Comparison of ENCODE assay signal across 24 cellular contexts in the genomic region with DNA sequence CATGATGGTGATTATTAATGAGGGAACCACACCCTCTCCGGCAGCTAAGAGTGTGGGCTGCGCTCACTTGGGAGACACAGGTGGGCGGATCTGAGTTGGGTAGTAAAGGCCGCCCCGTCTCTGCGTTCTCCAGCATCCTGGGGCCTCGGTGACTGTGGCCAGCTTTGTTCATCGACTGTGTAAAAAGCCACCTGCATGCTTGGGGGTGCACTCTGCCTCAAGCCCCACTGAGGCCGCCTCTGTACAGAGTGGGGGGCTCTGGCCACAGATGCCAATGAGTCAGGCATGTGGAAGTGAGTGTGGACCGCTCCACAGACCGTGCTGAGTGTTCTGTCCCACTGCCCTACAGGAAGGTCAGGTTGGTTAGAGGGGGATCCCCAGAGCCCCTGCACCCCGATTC.
DNase-seq lines count a peak whose midpoint lies in the region; ATAC-seq, FAIRE-seq and TF ChIP-seq lines count a peak whose summit lies in the region.
"Had no signal": no experiment of that assay in that cellular context is flagged by ENCODE, and none has a peak within 500 bp of the region (broad histone marks: within the 10 kb centered on the region; RNA-seq: fewer than 3 reads in every experiment).

No MANE protein-coding gene starts in this region.

- CTCF ChIA-PET in HepG2 (lab: Yijun Ruan, JAX; ENCODE audit: low intra/inter-chr PET ratio, low total read pairs): no interaction called here
- CTCF ChIA-PET in Calu3 (lab: Charles Lee): no interaction called here

- H3K36me3 Mint-ChIP-seq in Calu3 (ENCODE audit: insufficient read depth, unreplicated experiment): peaks cover 6% of the 10 kb centered on the region
- H3K36me3 Mint-ChIP-seq: CD8-positive, alpha-beta T cell had no signal

- no peak for DNase-seq in HepG2 (ENCODE audit: low spot score)
- no peak for DNase-seq in right lobe of liver
- DNase-seq in neuronal stem cell (ENCODE audit: low spot score): no peak
- DNase-seq in Calu3: no peak
- DNase-seq in heart right ventricle: no peak
- DNase-seq: AML-193; Caco-2; CD4-positive, alpha-beta T cell; CD8-positive, alpha-beta T cell; DMS 273 treated with DMSO at 0.1 percent for 48 hours; DMS153; DMS53; DMS79; DND-41; EL; GDM1 had no signal

- no peak overlapping the region for H3K4ac ChIP-seq in neuronal stem cell (ENCODE audit: low read length)

- ATAC-seq in HepG2 (no peak), right lobe of liver (no peak), heart right ventricle (no peak)
- ATAC-seq: A549; CD8-positive, alpha-beta T cell; GM12878 had no signal

- no peak overlapping the region for H4K8ac ChIP-seq in neuronal stem cell (ENCODE audit: low read depth, low read length)

- no peak overlapping the region for H2BK12ac ChIP-seq in neuronal stem cell (ENCODE audit: low read length)

- no peaks in the 10 kb centered on the region for H3K27me3 ChIP-seq in HepG2 (ENCODE audit: control insufficient read depth in 1 of 2, insufficient read depth in 2 of 2, low read length in 2 of 2)
- H3K27me3 ChIP-seq in right lobe of liver: no peaks in the 10 kb centered on the region
- H3K27me3 ChIP-seq in neuronal stem cell (ENCODE audit: control insufficient read depth in 3 of 3, insufficient read depth in 3 of 3, low read depth in 1 of 3, low read length in 3 of 3): peaks cover 0 to 14% (median 0%) of the 10 kb centered on the region in 3 experiments
- peaks cover 0 to 62% (median 34%) of the 10 kb centered on the region in 7 donors for H3K27me3 ChIP-seq in heart right ventricle
- H3K27me3 ChIP-seq: BLaER1 treated with 17β-estradiol and CSF1 and Interleukin-3, amounts not matched to agents 10 nM and 100 nM had no signal

- no peak for TF ChIP-seq RAD21 in HepG2 (CRISPR knock-in tag; IDR thresholded peaks at IDR 0.05)

- no peak overlapping the region for H3K4me3 Mint-ChIP-seq in Calu3 (ENCODE audit: low read depth, unreplicated experiment)
- H3K4me3 Mint-ChIP-seq: B cell; CD4-positive, alpha-beta T cell; CD8-positive, alpha-beta T cell had no signal

- no peak overlapping the region for H3K14ac ChIP-seq in neuronal stem cell (ENCODE audit: low read length)

- H3K4me2 ChIP-seq in HepG2 (ENCODE audit: low read depth, low read length) (no peak overlapping the region), neuronal stem cell (ENCODE audit: insufficient read depth, low read length, poor library complexity, severe bottlenecking) (no peak overlapping the region)
- H3K4me2 ChIP-seq: A549; BLaER1 treated with 17β-estradiol and CSF1 and Interleukin-3, amounts not matched to agents 10 nM and 100 nM had no signal

- peak overlapping the region; percentile 80 for H3K18ac ChIP-seq in neuronal stem cell (ENCODE audit: low read length)

- 97% methylated on average over 6 of the region's 12 CpGs for WGBS in HepG2 (ENCODE audit: low lambda C conversion rate)
- WGBS in right lobe of liver (ENCODE audit: insufficient coverage, low coverage, low lambda C conversion rate, missing lambda C conversion rate): 100% methylated on average over 1 of the region's 12 CpGs
- no CpG with 5 or more reads among the region's 12 CpGs for WGBS in neuronal stem cell (ENCODE audit: extremely low coverage in 2 of 2, insufficient read length in 2 of 2, insufficient replicate concordance in 1 of 2), 2 donors
- 83 to 88% methylated on average over 12 of the region's 12 CpGs for WGBS in heart right ventricle, 2 donors

- no peak overlapping the region for H2BK15ac ChIP-seq in neuronal stem cell (ENCODE audit: low read length)

- TF ChIP-seq EP300 in HepG2 (IDR thresholded peaks at IDR 0.05; ENCODE audit: low read depth in 2 of 2, low read length in 2 of 2) (no peak), HepG2 (CRISPR knock-in tag; IDR thresholded peaks at IDR 0.05; ENCODE audit: borderline replicate concordance) (no peak)

- BruUV-seq in HepG2 (replicated peaks; lab: Mats Ljungman, UMichigan): no TSS peak
- no TSS peak for BruUV-seq in Calu3 (replicated peaks; lab: Mats Ljungman, UMichigan)

- no peak overlapping the region for H3K9ac ChIP-seq in HepG2 (ENCODE audit: insufficient read depth, low read depth, low read length)
- H3K9ac ChIP-seq in neuronal stem cell (ENCODE audit: low read depth, low read length, poor library complexity): peak overlapping the region; percentile 21
- H3K9ac ChIP-seq: BLaER1 treated with 17β-estradiol and CSF1 and Interleukin-3, amounts not matched to agents 10 nM and 100 nM had no signal

- peak overlapping the region; percentile 37 for H2AK5ac ChIP-seq in neuronal stem cell (ENCODE audit: low read depth, low read length)

- H3K27ac ChIP-seq in HepG2 (ENCODE audit: extremely low read length, insufficient read depth, low read length): no peak overlapping the region
- H3K27ac ChIP-seq in right lobe of liver: no peak overlapping the region
- H3K27ac ChIP-seq in neuronal stem cell (replicated peaks; ENCODE audit: low read length): no peak overlapping the region
- H3K27ac ChIP-seq in heart right ventricle: no peak overlapping the region
- H3K27ac ChIP-seq: 22Rv1; A549; BLaER1 treated with 17β-estradiol and CSF1 and Interleukin-3, amounts not matched to agents 10 nM and 100 nM; C4-2B had no signal

- no peak overlapping the region for H3K27ac Mint-ChIP-seq in Calu3 (ENCODE audit: unreplicated experiment)
- H3K27ac Mint-ChIP-seq: B cell; CD4-positive, alpha-beta T cell; CD8-positive, alpha-beta T cell had no signal

- H3K79me1 ChIP-seq in neuronal stem cell (ENCODE audit: low read depth, low read length): no peaks in the 10 kb centered on the region

- TF ChIP-seq CTCF in HepG2 (CRISPR knock-in tag; IDR thresholded peaks at IDR 0.05): no peak
- TF ChIP-seq CTCF in right lobe of liver (IDR thresholded peaks at IDR 0.05): no peak
- TF ChIP-seq CTCF in Calu3 (IDR thresholded peaks at IDR 0.05; ENCODE audit: unreplicated experiment): no peak
- no peak for TF ChIP-seq CTCF in heart right ventricle (IDR thresholded peaks at IDR 0.05)

- H2AFZ ChIP-seq in HepG2 (ENCODE audit: low read length) (no peak overlapping the region), neuronal stem cell (ENCODE audit: low read length) (no peak overlapping the region)

- TF ChIP-seq POLR2A in HepG2 (IDR thresholded peaks at IDR 0.05; ENCODE audit: insufficient read depth in 1 of 2, low read depth in 2 of 2, low read length in 2 of 2): no peak
- TF ChIP-seq POLR2A in right lobe of liver (IDR thresholded peaks at IDR 0.05): no peak

- H3K79me2 ChIP-seq in HepG2 (ENCODE audit: insufficient read depth, low read length): no peaks in the 10 kb centered on the region

- H4K91ac ChIP-seq in neuronal stem cell (ENCODE audit: low read depth, low read length, poor library complexity): no peak overlapping the region

- H3K9me3 ChIP-seq in HepG2 (ENCODE audit: low read length) (no peaks in the 10 kb centered on the region), right lobe of liver (no peaks in the 10 kb centered on the region), neuronal stem cell (replicated peaks in 1 of 2; ENCODE audit: control insufficient read depth in 2 of 2, insufficient read depth in 1 of 2, low read depth in 1 of 2, low read length in 2 of 2) (no peaks in the 10 kb centered on the region), heart right ventricle (no peaks in the 10 kb centered on the region)
- H3K9me3 ChIP-seq: A549; BLaER1 treated with 17β-estradiol and CSF1 and Interleukin-3, amounts not matched to agents 10 nM and 100 nM; Caco-2 had no signal

- no peak overlapping the region for H3K23ac ChIP-seq in neuronal stem cell (ENCODE audit: low read depth, low read length, poor library complexity)

- H3K4me1 Mint-ChIP-seq in Calu3 (ENCODE audit: low read depth, unreplicated experiment): no peaks in the 10 kb centered on the region
- H3K4me1 Mint-ChIP-seq: B cell had no signal

- peak overlapping the region; percentile 75 for H2BK5ac ChIP-seq in neuronal stem cell (ENCODE audit: low read length)

- in situ Hi-C loops in HepG2 (cut with HindIII; ENCODE audit: extremely low pct_ligation_motif_present, low pct_unique_long_range_greater_than_20kb): no loop called here

- no peak for FAIRE-seq in HepG2 (lab: Jason Lieb, UNC)
- FAIRE-seq: A549, GM12878, GM12892, GM18507 had no signal

- POLR2A ChIA-PET in HepG2 (lab: Yijun Ruan, JAX): no interaction called here

- H3K36me3 ChIP-seq in HepG2 (replicated peaks in 1 of 2; ENCODE audit: control insufficient read depth in 1 of 2, insufficient read depth in 2 of 2, low read length in 2 of 2): peaks cover 7 to 42% of the 10 kb centered on the region in 2 experiments; a peak in 4 of 5 replicates
- H3K36me3 ChIP-seq in right lobe of liver: no peaks in the 10 kb centered on the region
- H3K36me3 ChIP-seq in neuronal stem cell (replicated peaks in 1 of 2; ENCODE audit: control insufficient read depth in 2 of 2, insufficient read depth in 2 of 2, low read length in 2 of 2): no peaks in the 10 kb centered on the region
- no peaks in the 10 kb centered on the region for H3K36me3 ChIP-seq in heart right ventricle
- H3K36me3 ChIP-seq: BLaER1 treated with 17β-estradiol and CSF1 and Interleukin-3, amounts not matched to agents 10 nM and 100 nM had no signal

- H3K4me3 ChIP-seq in HepG2 (replicated peaks in 1 of 3; ENCODE audit: insufficient read depth in 1 of 3, low read depth in 2 of 3, low read length in 3 of 3): no peak overlapping the region
- H3K4me3 ChIP-seq in right lobe of liver: no peak overlapping the region
- no peak overlapping the region for H3K4me3 ChIP-seq in neuronal stem cell (ENCODE audit: low read length in 2 of 2)
- H3K4me3 ChIP-seq in heart right ventricle: no peak overlapping the region
- H3K4me3 ChIP-seq: A549; BLaER1 treated with 17β-estradiol and CSF1 and Interleukin-3, amounts not matched to agents 10 nM and 100 nM; GM12878 had no signal

- no peaks in the 10 kb centered on the region for H3K9me3 Mint-ChIP-seq in Calu3 (ENCODE audit: low read depth, unreplicated experiment)
- H3K9me3 Mint-ChIP-seq: CD4-positive, alpha-beta T cell; CD8-positive, alpha-beta T cell had no signal

- peaks cover 6% of the 10 kb centered on the region; the same call in 1 of the 2 replicates for H4K20me1 ChIP-seq in HepG2 (ENCODE audit: insufficient read depth, low read length)

- intact Hi-C loops in HepG2 (cut with micrococcal nuclease; ENCODE audit: unreplicated experiment) (no loop called here), right lobe of liver (cut with DNase I) (no loop called here), Calu3 (cut with micrococcal nuclease; ENCODE audit: unreplicated experiment) (no loop called here), heart right ventricle (cut with DNase I) (no loop called here)

- H3K27me3 Mint-ChIP-seq in Calu3 (ENCODE audit: unreplicated experiment): no peaks in the 10 kb centered on the region

- H3K4me1 ChIP-seq in HepG2 (ENCODE audit: insufficient read depth, low read length) (no peaks in the 10 kb centered on the region), right lobe of liver (peaks cover 0 to 5% (median 0%) of the 10 kb centered on the region in 4 donors), neuronal stem cell (ENCODE audit: control insufficient read depth in 2 of 2, insufficient read depth in 1 of 2, low read depth in 1 of 2, low read length in 2 of 2) (peaks cover 0 to 2% of the 10 kb centered on the region in 2 donors), heart right ventricle (no peaks in the 10 kb centered on the region)
- H3K4me1 ChIP-seq: A549, Caco-2 had no signal

- H2BK120ac ChIP-seq in neuronal stem cell (ENCODE audit: low read depth, low read length): no peak overlapping the region

TF ChIP-seq in HepG2, 621 proteins besides CTCF, POLR2A, EP300 and RAD21:
- TF ChIP-seq KDM6A (CRISPR knock-in tag; IDR thresholded peaks at IDR 0.05; ENCODE audit: low read depth) (no peak), AGO2 (optimal IDR thresholded peaks at IDR 0.05; ENCODE audit: low read depth, low read length) (peak; percentile 22)
